ENCODE assay signal across 1 cellular context in the genomic region with DNA sequence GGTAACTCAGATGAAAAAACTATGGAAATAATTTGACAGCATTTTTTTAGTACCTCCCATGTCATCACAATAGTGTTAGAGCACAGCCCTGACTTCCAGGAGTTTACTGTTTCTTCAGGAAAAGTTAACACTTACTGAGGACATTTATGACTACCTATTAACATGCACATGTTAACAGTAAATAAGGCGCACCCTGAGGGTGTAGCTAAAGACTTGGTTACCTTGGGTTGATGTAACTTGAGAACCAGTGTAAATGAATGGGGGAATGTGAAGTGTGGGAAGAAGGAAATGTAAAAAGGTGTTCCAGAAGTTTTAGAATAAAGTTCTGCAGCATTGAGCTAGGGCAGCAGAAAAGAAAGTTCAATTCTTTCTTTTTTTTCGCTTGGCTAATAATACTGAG.
TF ChIP-seq lines count a peak whose summit lies in the region.

No MANE protein-coding gene starts in this region.

TF ChIP-seq in GM23338, 12 proteins besides CTCF, POLR2A, EP300 and RAD21 (continued from another document):
- TF ChIP-seq, protein P1, sequence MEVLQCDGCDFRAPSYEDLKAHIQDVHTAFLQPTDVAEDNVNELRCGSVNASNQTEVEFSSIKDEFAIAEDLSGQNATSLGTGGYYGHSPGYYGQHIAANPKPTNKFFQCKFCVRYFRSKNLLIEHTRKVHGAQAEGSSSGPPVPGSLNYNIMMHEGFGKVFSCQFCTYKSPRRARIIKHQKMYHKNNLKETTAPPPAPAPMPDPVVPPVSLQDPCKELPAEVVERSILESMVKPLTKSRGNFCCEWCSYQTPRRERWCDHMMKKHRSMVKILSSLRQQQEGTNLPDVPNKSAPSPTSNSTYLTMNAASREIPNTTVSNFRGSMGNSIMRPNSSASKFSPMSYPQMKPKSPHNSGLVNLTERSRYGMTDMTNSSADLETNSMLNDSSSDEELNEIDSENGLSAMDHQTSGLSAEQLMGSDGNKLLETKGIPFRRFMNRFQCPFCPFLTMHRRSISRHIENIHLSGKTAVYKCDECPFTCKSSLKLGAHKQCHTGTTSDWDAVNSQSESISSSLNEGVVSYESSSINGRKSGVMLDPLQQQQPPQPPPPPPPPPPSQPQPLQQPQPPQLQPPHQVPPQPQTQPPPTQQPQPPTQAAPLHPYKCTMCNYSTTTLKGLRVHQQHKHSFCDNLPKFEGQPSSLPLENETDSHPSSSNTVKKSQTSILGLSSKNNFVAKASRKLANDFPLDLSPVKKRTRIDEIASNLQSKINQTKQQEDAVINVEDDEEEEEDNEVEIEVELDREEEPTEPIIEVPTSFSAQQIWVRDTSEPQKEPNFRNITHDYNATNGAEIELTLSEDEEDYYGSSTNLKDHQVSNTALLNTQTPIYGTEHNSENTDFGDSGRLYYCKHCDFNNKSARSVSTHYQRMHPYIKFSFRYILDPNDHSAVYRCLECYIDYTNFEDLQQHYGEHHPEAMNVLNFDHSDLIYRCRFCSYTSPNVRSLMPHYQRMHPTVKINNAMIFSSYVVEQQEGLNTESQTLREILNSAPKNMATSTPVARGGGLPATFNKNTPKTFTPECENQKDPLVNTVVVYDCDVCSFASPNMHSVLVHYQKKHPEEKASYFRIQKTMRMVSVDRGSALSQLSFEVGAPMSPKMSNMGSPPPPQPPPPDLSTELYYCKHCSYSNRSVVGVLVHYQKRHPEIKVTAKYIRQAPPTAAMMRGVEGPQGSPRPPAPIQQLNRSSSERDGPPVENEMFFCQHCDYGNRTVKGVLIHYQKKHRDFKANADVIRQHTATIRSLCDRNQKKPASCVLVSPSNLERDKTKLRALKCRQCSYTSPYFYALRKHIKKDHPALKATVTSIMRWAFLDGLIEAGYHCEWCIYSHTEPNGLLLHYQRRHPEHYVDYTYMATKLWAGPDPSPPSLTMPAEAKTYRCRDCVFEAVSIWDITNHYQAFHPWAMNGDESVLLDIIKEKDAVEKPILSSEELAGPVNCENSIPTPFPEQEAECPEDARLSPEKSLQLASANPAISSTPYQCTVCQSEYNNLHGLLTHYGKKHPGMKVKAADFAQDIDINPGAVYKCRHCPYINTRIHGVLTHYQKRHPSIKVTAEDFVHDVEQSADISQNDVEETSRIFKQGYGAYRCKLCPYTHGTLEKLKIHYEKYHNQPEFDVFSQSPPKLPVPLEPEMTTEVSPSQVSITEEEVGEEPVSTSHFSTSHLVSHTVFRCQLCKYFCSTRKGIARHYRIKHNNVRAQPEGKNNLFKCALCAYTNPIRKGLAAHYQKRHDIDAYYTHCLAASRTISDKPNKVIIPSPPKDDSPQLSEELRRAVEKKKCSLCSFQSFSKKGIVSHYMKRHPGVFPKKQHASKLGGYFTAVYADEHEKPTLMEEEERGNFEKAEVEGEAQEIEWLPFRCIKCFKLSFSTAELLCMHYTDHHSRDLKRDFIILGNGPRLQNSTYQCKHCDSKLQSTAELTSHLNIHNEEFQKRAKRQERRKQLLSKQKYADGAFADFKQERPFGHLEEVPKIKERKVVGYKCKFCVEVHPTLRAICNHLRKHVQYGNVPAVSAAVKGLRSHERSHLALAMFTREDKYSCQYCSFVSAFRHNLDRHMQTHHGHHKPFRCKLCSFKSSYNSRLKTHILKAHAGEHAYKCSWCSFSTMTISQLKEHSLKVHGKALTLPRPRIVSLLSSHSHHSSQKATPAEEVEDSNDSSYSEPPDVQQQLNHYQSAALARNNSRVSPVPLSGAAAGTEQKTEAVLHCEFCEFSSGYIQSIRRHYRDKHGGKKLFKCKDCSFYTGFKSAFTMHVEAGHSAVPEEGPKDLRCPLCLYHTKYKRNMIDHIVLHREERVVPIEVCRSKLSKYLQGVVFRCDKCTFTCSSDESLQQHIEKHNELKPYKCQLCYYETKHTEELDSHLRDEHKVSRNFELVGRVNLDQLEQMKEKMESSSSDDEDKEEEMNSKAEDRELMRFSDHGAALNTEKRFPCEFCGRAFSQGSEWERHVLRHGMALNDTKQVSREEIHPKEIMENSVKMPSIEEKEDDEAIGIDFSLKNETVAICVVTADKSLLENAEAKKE (CRISPR knock-in tag; IDR thresholded peaks at IDR 0.05), result no peak
- TF ChIP-seq EZH2phosphoT487 (IDR thresholded peaks at IDR 0.05; ENCODE audit: unreplicated experiment), result no peak
- TF ChIP-seq EZH2 (IDR thresholded peaks at IDR 0.05; ENCODE audit: low read depth, unreplicated experiment), result no peak
- TF ChIP-seq REST (IDR thresholded peaks at IDR 0.05; ENCODE audit: unreplicated experiment), result no peak
- TF ChIP-seq, protein P2, sequence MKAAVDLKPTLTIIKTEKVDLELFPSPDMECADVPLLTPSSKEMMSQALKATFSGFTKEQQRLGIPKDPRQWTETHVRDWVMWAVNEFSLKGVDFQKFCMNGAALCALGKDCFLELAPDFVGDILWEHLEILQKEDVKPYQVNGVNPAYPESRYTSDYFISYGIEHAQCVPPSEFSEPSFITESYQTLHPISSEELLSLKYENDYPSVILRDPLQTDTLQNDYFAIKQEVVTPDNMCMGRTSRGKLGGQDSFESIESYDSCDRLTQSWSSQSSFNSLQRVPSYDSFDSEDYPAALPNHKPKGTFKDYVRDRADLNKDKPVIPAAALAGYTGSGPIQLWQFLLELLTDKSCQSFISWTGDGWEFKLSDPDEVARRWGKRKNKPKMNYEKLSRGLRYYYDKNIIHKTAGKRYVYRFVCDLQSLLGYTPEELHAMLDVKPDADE (IDR thresholded peaks at IDR 0.05), result no peak
- TF ChIP-seq STAT1 (IDR thresholded peaks at IDR 0.05; ENCODE audit: unreplicated experiment), result no peak
- no peak for TF ChIP-seq ZNF331 (CRISPR knock-in tag; IDR thresholded peaks at IDR 0.05; ENCODE audit: low read depth)
- no peak for TF ChIP-seq NANOG (IDR thresholded peaks at IDR 0.05; ENCODE audit: borderline replicate concordance)
- TF ChIP-seq CREB1 (CRISPR knock-in tag; IDR thresholded peaks at IDR 0.05; ENCODE audit: low read depth), result no peak
- no peak for TF ChIP-seq JUNB (IDR thresholded peaks at IDR 0.05; ENCODE audit: unreplicated experiment)
- TF ChIP-seq ZNF114 (CRISPR knock-in tag; IDR thresholded peaks at IDR 0.05), result no peak
TF ChIP-seq in GM23338: peak in this region for 0.
